1 cellular context compared by ENCODE assay signal in the genomic region with DNA sequence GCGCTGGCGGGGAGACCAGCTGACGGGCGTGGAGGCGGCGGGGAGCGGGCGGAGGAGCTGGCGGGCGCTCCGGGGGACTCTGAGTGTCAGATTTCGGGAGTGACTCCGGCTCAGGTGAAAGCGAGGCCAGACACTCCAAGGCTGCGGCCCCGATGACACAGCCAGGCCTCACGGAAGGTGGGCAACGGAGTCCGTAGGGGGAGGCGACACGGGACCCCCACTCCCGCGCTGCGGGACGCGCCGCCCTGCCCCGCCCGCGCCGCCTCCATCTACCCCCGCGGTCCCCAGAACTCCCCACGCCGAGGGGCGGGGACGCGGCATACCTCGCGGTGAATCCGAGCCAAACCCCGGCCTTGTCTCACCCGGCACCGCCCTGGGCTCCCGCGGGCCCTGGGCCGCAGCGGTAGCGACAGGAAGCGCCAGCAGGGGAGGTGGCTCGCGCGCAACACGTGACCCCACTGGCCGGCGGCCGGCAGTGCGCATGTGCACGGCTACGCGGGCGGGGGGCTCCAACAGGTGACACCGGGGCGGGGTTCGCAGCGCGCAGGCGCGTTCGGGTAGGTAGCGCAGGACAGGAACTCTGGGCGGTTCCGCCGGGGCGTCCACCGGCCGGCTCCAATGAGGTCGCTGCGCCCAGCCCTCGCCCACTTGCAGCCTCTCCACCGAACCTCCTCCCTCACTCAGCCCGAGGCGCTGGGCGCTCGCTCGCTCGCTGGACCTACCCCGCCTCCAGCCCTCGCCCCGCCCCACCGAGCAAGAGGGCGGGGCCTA.
TF ChIP-seq lines count a peak whose summit lies in the region.

A gene with protein sequence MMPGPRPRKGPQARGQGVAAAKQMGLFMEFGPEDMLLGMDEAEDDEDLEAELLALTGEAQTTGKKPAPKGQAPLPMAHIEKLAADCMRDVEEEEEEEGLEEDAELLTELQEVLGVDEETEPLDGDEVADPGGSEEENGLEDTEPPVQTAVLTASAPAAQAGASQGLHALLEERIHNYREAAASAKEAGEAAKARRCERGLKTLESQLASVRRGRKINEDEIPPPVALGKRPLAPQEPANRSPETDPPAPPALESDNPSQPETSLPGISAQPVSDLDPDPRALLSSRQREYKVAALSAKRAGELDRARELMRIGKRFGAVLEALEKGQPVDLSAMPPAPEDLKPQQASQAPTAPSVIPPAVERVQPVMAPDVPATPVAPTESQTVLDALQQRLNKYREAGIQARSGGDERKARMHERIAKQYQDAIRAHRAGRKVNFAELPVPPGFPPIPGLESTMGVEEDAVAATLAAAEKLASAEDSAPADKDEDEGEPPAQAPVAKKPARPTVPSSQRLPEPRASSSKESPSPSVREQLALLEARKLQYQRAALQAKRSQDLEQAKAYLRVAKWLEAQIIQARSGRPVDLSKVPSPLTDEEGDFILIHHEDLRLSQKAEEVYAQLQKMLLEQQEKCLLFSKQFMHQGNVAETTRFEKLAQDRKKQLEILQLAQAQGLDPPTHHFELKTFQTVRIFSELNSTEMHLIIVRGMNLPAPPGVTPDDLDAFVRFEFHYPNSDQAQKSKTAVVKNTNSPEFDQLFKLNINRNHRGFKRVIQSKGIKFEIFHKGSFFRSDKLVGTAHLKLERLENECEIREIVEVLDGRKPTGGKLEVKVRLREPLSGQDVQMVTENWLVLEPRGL (minus strand): TSS at position 460 of the 771 bp plus-strand sequence. CDS start 1,585 bp downstream, outside the sequence.

TF ChIP-seq in K562, 482 proteins besides CTCF, POLR2A, EP300 and RAD21 (continued from another document and continues in another):
- no peak; the same call in 1 of the 2 replicates for TF ChIP-seq POLR2AphosphoS2 (IDR thresholded peaks at IDR 0.05; ENCODE audit: low read length)
- no peak for TF ChIP-seq ZNF133 (CRISPR knock-in tag; IDR thresholded peaks at IDR 0.05)
- TF ChIP-seq CSDE1 (IDR thresholded peaks at IDR 0.05), result no peak; a peak in 1 of 4 replicates
- TF ChIP-seq, protein P1, sequence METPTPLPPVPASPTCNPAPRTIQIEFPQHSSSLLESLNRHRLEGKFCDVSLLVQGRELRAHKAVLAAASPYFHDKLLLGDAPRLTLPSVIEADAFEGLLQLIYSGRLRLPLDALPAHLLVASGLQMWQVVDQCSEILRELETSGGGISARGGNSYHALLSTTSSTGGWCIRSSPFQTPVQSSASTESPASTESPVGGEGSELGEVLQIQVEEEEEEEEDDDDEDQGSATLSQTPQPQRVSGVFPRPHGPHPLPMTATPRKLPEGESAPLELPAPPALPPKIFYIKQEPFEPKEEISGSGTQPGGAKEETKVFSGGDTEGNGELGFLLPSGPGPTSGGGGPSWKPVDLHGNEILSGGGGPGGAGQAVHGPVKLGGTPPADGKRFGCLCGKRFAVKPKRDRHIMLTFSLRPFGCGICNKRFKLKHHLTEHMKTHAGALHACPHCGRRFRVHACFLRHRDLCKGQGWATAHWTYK (CRISPR knock-in tag; IDR thresholded peaks at IDR 0.05), result peak; percentile 77
- TF ChIP-seq BMI1 (IDR thresholded peaks at IDR 0.05; ENCODE audit: low read length), result no peak
- TF ChIP-seq NR2F6 (CRISPR knock-in tag; IDR thresholded peaks at IDR 0.05), result no peak
- peak; percentile 28; the same call in 1 of the 2 replicates for TF ChIP-seq ZNF384 (IDR thresholded peaks at IDR 0.05; ENCODE audit: low read depth, low read length)
- TF ChIP-seq, protein P2, sequence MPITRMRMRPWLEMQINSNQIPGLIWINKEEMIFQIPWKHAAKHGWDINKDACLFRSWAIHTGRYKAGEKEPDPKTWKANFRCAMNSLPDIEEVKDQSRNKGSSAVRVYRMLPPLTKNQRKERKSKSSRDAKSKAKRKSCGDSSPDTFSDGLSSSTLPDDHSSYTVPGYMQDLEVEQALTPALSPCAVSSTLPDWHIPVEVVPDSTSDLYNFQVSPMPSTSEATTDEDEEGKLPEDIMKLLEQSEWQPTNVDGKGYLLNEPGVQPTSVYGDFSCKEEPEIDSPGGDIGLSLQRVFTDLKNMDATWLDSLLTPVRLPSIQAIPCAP (CRISPR knock-in tag; IDR thresholded peaks at IDR 0.05; ENCODE audit: borderline replicate concordance), result peak; percentile 66; the same call in 1 of the 2 replicates
- TF ChIP-seq, protein P3, sequence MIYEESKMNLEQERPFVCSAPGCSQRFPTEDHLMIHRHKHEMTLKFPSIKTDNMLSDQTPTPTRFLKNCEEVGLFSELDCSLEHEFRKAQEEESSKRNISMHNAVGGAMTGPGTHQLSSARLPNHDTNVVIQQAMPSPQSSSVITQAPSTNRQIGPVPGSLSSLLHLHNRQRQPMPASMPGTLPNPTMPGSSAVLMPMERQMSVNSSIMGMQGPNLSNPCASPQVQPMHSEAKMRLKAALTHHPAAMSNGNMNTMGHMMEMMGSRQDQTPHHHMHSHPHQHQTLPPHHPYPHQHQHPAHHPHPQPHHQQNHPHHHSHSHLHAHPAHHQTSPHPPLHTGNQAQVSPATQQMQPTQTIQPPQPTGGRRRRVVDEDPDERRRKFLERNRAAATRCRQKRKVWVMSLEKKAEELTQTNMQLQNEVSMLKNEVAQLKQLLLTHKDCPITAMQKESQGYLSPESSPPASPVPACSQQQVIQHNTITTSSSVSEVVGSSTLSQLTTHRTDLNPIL (CRISPR knock-in tag; IDR thresholded peaks at IDR 0.05), result no peak
- TF ChIP-seq HLTF (IDR thresholded peaks at IDR 0.05), result 0 out of 2 replicates have a peak, but pooled peaks have one; percentile 15
- peak; percentile 77 for TF ChIP-seq GABPA (tag; conservative IDR thresholded peaks at IDR 0.05; ENCODE audit: low read depth)
- TF ChIP-seq MXI1 (IDR thresholded peaks at IDR 0.05; ENCODE audit: low read depth, low read length), result peak; percentile 56; the same call in 1 of the 2 replicates
- TF ChIP-seq, protein P4, sequence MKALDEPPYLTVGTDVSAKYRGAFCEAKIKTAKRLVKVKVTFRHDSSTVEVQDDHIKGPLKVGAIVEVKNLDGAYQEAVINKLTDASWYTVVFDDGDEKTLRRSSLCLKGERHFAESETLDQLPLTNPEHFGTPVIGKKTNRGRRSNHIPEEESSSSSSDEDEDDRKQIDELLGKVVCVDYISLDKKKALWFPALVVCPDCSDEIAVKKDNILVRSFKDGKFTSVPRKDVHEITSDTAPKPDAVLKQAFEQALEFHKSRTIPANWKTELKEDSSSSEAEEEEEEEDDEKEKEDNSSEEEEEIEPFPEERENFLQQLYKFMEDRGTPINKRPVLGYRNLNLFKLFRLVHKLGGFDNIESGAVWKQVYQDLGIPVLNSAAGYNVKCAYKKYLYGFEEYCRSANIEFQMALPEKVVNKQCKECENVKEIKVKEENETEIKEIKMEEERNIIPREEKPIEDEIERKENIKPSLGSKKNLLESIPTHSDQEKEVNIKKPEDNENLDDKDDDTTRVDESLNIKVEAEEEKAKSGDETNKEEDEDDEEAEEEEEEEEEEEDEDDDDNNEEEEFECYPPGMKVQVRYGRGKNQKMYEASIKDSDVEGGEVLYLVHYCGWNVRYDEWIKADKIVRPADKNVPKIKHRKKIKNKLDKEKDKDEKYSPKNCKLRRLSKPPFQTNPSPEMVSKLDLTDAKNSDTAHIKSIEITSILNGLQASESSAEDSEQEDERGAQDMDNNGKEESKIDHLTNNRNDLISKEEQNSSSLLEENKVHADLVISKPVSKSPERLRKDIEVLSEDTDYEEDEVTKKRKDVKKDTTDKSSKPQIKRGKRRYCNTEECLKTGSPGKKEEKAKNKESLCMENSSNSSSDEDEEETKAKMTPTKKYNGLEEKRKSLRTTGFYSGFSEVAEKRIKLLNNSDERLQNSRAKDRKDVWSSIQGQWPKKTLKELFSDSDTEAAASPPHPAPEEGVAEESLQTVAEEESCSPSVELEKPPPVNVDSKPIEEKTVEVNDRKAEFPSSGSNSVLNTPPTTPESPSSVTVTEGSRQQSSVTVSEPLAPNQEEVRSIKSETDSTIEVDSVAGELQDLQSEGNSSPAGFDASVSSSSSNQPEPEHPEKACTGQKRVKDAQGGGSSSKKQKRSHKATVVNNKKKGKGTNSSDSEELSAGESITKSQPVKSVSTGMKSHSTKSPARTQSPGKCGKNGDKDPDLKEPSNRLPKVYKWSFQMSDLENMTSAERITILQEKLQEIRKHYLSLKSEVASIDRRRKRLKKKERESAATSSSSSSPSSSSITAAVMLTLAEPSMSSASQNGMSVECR (CRISPR knock-in tag; IDR thresholded peaks at IDR 0.05), result peak; percentile 87
- TF ChIP-seq, protein P5, sequence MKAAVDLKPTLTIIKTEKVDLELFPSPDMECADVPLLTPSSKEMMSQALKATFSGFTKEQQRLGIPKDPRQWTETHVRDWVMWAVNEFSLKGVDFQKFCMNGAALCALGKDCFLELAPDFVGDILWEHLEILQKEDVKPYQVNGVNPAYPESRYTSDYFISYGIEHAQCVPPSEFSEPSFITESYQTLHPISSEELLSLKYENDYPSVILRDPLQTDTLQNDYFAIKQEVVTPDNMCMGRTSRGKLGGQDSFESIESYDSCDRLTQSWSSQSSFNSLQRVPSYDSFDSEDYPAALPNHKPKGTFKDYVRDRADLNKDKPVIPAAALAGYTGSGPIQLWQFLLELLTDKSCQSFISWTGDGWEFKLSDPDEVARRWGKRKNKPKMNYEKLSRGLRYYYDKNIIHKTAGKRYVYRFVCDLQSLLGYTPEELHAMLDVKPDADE (conservative IDR thresholded peaks at IDR 0.05; ENCODE audit: control insufficient read depth, low read depth, low read length), result peak; percentile 79
- TF ChIP-seq SMAD4 (CRISPR knock-in tag; conservative IDR thresholded peaks at IDR 0.05), result 0 out of 2 replicates have a peak, but pooled peaks have one; percentile 36
- TF ChIP-seq, protein P6, sequence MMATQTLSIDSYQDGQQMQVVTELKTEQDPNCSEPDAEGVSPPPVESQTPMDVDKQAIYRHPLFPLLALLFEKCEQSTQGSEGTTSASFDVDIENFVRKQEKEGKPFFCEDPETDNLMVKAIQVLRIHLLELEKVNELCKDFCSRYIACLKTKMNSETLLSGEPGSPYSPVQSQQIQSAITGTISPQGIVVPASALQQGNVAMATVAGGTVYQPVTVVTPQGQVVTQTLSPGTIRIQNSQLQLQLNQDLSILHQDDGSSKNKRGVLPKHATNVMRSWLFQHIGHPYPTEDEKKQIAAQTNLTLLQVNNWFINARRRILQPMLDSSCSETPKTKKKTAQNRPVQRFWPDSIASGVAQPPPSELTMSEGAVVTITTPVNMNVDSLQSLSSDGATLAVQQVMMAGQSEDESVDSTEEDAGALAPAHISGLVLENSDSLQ (IDR thresholded peaks at IDR 0.05), result no peak; the same call in none of the 2 replicates
- TF ChIP-seq, protein P7, sequence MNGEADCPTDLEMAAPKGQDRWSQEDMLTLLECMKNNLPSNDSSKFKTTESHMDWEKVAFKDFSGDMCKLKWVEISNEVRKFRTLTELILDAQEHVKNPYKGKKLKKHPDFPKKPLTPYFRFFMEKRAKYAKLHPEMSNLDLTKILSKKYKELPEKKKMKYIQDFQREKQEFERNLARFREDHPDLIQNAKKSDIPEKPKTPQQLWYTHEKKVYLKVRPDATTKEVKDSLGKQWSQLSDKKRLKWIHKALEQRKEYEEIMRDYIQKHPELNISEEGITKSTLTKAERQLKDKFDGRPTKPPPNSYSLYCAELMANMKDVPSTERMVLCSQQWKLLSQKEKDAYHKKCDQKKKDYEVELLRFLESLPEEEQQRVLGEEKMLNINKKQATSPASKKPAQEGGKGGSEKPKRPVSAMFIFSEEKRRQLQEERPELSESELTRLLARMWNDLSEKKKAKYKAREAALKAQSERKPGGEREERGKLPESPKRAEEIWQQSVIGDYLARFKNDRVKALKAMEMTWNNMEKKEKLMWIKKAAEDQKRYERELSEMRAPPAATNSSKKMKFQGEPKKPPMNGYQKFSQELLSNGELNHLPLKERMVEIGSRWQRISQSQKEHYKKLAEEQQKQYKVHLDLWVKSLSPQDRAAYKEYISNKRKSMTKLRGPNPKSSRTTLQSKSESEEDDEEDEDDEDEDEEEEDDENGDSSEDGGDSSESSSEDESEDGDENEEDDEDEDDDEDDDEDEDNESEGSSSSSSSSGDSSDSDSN (IDR thresholded peaks at IDR 0.05; ENCODE audit: borderline replicate concordance in 1 of 2, low read depth in 2 of 2, low read length in 2 of 2), result peak; percentile 30 to 79; a peak in 2 of 4 replicates
- TF ChIP-seq, protein P8, sequence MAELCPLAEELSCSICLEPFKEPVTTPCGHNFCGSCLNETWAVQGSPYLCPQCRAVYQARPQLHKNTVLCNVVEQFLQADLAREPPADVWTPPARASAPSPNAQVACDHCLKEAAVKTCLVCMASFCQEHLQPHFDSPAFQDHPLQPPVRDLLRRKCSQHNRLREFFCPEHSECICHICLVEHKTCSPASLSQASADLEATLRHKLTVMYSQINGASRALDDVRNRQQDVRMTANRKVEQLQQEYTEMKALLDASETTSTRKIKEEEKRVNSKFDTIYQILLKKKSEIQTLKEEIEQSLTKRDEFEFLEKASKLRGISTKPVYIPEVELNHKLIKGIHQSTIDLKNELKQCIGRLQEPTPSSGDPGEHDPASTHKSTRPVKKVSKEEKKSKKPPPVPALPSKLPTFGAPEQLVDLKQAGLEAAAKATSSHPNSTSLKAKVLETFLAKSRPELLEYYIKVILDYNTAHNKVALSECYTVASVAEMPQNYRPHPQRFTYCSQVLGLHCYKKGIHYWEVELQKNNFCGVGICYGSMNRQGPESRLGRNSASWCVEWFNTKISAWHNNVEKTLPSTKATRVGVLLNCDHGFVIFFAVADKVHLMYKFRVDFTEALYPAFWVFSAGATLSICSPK (IDR thresholded peaks at IDR 0.05; ENCODE audit: borderline replicate concordance), result no peak
- TF ChIP-seq, protein P9, sequence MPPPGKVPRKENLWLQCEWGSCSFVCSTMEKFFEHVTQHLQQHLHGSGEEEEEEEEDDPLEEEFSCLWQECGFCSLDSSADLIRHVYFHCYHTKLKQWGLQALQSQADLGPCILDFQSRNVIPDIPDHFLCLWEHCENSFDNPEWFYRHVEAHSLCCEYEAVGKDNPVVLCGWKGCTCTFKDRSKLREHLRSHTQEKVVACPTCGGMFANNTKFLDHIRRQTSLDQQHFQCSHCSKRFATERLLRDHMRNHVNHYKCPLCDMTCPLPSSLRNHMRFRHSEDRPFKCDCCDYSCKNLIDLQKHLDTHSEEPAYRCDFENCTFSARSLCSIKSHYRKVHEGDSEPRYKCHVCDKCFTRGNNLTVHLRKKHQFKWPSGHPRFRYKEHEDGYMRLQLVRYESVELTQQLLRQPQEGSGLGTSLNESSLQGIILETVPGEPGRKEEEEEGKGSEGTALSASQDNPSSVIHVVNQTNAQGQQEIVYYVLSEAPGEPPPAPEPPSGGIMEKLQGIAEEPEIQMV (tag; conservative IDR thresholded peaks at IDR 0.05; ENCODE audit: low read depth), result no peak
- peak; percentile 59 for TF ChIP-seq NFYB (IDR thresholded peaks at IDR 0.05; ENCODE audit: extremely low read depth, insufficient read length)
- TF ChIP-seq, protein P10, sequence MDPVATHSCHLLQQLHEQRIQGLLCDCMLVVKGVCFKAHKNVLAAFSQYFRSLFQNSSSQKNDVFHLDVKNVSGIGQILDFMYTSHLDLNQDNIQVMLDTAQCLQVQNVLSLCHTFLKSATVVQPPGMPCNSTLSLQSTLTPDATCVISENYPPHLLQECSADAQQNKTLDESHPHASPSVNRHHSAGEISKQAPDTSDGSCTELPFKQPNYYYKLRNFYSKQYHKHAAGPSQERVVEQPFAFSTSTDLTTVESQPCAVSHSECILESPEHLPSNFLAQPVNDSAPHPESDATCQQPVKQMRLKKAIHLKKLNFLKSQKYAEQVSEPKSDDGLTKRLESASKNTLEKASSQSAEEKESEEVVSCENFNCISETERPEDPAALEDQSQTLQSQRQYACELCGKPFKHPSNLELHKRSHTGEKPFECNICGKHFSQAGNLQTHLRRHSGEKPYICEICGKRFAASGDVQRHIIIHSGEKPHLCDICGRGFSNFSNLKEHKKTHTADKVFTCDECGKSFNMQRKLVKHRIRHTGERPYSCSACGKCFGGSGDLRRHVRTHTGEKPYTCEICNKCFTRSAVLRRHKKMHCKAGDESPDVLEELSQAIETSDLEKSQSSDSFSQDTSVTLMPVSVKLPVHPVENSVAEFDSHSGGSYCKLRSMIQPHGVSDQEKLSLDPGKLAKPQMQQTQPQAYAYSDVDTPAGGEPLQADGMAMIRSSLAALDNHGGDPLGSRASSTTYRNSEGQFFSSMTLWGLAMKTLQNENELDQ (CRISPR knock-in tag; IDR thresholded peaks at IDR 0.05; ENCODE audit: borderline replicate concordance), result peak; percentile 90
- TF ChIP-seq EWSR1 (IDR thresholded peaks at IDR 0.05; ENCODE audit: borderline replicate concordance, low read depth, partially characterized antibody), result no peak
- TF ChIP-seq MIER1 (IDR thresholded peaks at IDR 0.05; ENCODE audit: low read depth), result no peak
